Comparison of ENCODE assay signal across 8 cellular contexts in the genomic region with DNA sequence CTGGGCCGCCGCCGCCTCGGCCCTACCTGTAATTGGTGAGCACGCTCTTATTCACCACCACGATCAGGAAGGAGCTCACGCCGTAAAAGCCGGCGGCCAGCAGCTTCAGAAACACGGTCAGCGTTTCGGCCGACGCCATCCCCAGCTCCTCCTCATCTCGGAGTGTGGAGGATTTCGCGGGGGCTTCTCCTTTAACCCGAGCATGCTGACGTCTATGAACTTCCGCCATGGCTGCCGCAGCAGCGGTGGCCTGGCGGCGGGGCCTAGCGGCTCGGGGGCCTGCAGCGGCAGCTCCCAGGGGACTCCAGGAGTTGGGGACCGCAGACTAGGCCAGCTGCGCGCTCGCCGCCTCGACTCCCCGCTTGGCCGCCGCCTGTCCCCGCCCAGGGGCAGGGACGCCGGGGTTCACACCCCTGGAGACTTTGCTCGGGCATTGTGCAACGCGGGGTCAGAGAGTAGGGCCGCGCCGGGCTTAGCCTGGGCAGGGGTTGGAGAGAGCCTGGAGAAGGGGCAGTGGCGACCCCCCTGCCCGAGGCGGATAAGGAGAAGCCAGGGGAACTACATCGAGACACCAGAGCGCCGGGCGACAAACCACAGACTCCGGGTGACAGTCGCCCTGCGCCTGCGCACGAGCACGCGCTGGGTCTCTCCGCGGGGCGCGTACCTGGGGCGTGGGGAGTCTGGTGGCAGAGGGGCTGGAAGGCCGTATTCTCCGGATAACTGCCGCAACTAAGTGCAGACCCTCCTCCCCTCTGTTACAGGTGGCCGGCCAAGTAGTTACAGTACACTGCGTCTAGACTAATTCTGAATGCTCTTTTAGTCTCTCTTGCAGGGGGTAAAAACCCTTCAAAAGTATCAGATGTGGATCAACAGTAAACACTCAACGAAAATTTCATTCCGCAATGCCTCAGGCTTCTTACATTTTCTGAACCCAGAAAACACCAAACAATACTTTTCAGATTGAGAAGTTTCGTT. TPM values are rescaled to one million over a fixed set of nuclear protein-coding genes. Genes with fewer than 3 reads are reported as not detected.
A peak's percentile ranks its signal among the peaks of the same experiment; 100 is the strongest.
DNase-seq lines count a peak whose midpoint lies in the region; ATAC-seq and TF ChIP-seq lines count a peak whose summit lies in the region.

TSS of gene SLC35D1 (minus strand) at position 364 of the 975 bp plus-strand sequence. CDS start at position 229, 135 bp downstream.

- H3K9me3 Mint-ChIP-seq in T-helper 2 cell treated with Interferon-gamma antibody and Interleukin-4, amounts not matched to agents 5 μg/mL and 100 μg/mL, for 36 hours = no peaks in the 10 kb centered on the region

- no peaks in the 10 kb centered on the region for H3K9me3 ChIP-seq in ascending aorta
- H3K9me3 ChIP-seq in hepatocyte (ENCODE audit: low read depth) = no peaks in the 10 kb centered on the region

- H3K27me3 Mint-ChIP-seq in T-helper 2 cell treated with Interferon-gamma antibody and Interleukin-4, amounts not matched to agents 5 μg/mL and 100 μg/mL, for 36 hours (ENCODE audit: low read depth) = peaks cover 9% of the 10 kb centered on the region

- peak within 1 kb of the TSS; percentile 93 for H3K27ac ChIP-seq in ascending aorta
- H3K27ac ChIP-seq in hepatocyte = peak within 1 kb of the TSS; percentile 100

- peak within 1 kb of the TSS; percentile 89 for H3K4me2 ChIP-seq in hepatocyte

- peak within 1 kb of the TSS; percentile 89 for H3K4me3 Mint-ChIP-seq in T-helper 2 cell treated with Interferon-gamma antibody and Interleukin-4, amounts not matched to agents 5 μg/mL and 100 μg/mL, for 36 hours

- peak; percentile 69 for TF ChIP-seq POLR2A in GM18505 (IDR thresholded peaks at IDR 0.05; ENCODE audit: borderline replicate concordance, extremely low read depth, insufficient read depth, insufficient read length)

- intact Hi-C loops in ascending aorta (cut with DNase I) = loop anchor here (2.0 to 5.0 kb wide), 4 partner anchors 35 to 122 kb away; no protein-coding TSS in a partner anchor

- peak within 1 kb of the TSS; percentile 94 for H3K27ac Mint-ChIP-seq in T-helper 2 cell treated with Interferon-gamma antibody and Interleukin-4, amounts not matched to agents 5 μg/mL and 100 μg/mL, for 36 hours

- H3K36me3 ChIP-seq in ascending aorta (peaks cover 6 to 7% of the 10 kb centered on the region in 2 donors), hepatocyte (replicated peaks; ENCODE audit: insufficient read depth, low read depth) (no peaks in the 10 kb centered on the region)

- peak within 1 kb of the TSS; percentile 90 for H2AFZ ChIP-seq in hepatocyte

- H3K9me2 ChIP-seq in hepatocyte (replicated peaks; ENCODE audit: insufficient read depth) = no peaks in the 10 kb centered on the region

- H3K4me1 Mint-ChIP-seq in T-helper 2 cell treated with Interferon-gamma antibody and Interleukin-4, amounts not matched to agents 5 μg/mL and 100 μg/mL, for 36 hours (ENCODE audit: low read depth) = peaks cover 27% of the 10 kb centered on the region

- H3K79me2 ChIP-seq in hepatocyte = peaks cover 38% of the 10 kb centered on the region

- 1% methylated on average over 67 of the region's 73 CpGs for WGBS in hepatocyte (ENCODE audit: low lambda C conversion rate, missing lambda C conversion rate)

- peaks cover 8% of the 10 kb centered on the region for H4K20me1 ChIP-seq in hepatocyte (ENCODE audit: insufficient read depth, poor library complexity, severe bottlenecking)

- H3K36me3 Mint-ChIP-seq in T-helper 2 cell treated with Interferon-gamma antibody and Interleukin-4, amounts not matched to agents 5 μg/mL and 100 μg/mL, for 36 hours (ENCODE audit: low read depth) = peaks cover 18% of the 10 kb centered on the region

- H3K27me3 ChIP-seq in ascending aorta (no peaks in the 10 kb centered on the region), hepatocyte (no peaks in the 10 kb centered on the region)

- H3K4me1 ChIP-seq in ascending aorta = peaks cover 3 to 17% of the 10 kb centered on the region in 2 donors
- H3K4me1 ChIP-seq in hepatocyte (ENCODE audit: insufficient read depth) = peaks cover 24% of the 10 kb centered on the region

- TF ChIP-seq CTCF in ascending aorta (IDR thresholded peaks at IDR 0.05) (no peak), hepatocyte (IDR thresholded peaks at IDR 0.05; ENCODE audit: poor library complexity) (no peak), retinal pigment epithelial cell (conservative IDR thresholded peaks at IDR 0.05; ENCODE audit: low read depth, low read length) (no peak)

- ATAC-seq in GM18505 (IDR thresholded peaks at IDR 0.05; ENCODE audit: unreplicated experiment) (peak; percentile 82), HG02884 (IDR thresholded peaks at IDR 0.05; ENCODE audit: unreplicated experiment) (peak; percentile 72)

- DNase-seq in NCI-H1694 (lab: John Stamatoyannopoulos, UW) = peak; percentile 61
- peak; percentile 76 for DNase-seq in T-helper 2 cell treated with Interferon-gamma antibody and Interleukin-4, amounts not matched to agents 5 μg/mL and 100 μg/mL, for 36 hours (ENCODE audit: low spot score)
- DNase-seq in ascending aorta (ENCODE audit: low spot score in 2 of 2) = peak; percentile 11 to 84
- peak; percentile 82 for DNase-seq in hepatocyte (ENCODE audit: low spot score)
- no peak for DNase-seq in retinal pigment epithelial cell (ENCODE audit: low read depth)
- no peak for DNase-seq in GOT3 (lab: John Stamatoyannopoulos, UW)

- H3K4me3 ChIP-seq in ascending aorta (peak within 1 kb of the TSS; percentile 76 to 89), hepatocyte (peak within 1 kb of the TSS; percentile 87), retinal pigment epithelial cell (ENCODE audit: low read length) (peak within 1 kb of the TSS; percentile 87)

RNA-seq across cellular contexts. Expression of gene SLC35D1, which starts in this region (rescaled TPM):
- 3.7 TPM for total RNA-seq in ascending aorta
- 40.2 and 42.3 TPM in 2 replicates for total RNA-seq in hepatocyte
- 8.3 and 14.3 TPM in 2 replicates for polyA plus RNA-seq in hepatocyte

Comparison
In these comparisons a context has a peak if more than half of its experiments do, and no peak if none do; other contexts are left out.
1. DNase-seq: peak in NCI-H1694 (single experiment), T-helper 2 cell treated with Interferon-gamma antibody and Interleukin-4, amounts not matched to agents 5 μg/mL and 100 μg/mL, for 36 hours (single experiment), ascending aorta (2 of 2) and hepatocyte (single experiment); none in retinal pigment epithelial cell (single experiment) and GOT3 (single experiment).
2. Peak in every context shown above with its lines, with median percentiles within 50 percentile points of each other: H3K4me3 ChIP-seq.